8 cellular contexts compared by ENCODE assay signal in the genomic region with DNA sequence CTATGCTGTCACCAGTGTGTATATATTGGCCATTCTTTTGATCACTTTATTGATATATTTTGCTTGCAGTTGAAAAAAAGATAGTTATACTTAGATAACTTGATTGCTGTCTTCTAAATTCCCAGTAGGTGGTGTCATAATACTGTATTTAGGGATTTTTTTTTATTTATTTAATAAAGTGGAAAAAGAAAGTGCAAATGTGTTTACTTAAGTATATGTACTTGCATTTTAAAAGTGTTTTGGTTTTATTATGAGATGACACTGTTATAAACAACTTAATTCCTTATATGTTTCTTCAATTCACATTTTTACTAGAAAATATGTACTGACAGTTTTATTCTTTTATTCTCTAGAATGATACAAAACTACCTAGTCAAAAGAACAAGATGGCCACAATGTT.
A peak's percentile ranks its signal among the peaks of the same experiment; 100 is the strongest.
DNase-seq lines count a peak whose midpoint lies in the region; ATAC-seq, FAIRE-seq and TF ChIP-seq lines count a peak whose summit lies in the region.

No MANE protein-coding gene starts in this region.

- no peak overlapping the region for H3K27ac Mint-ChIP-seq in astrocyte (ENCODE audit: unreplicated experiment)

- H3K36me3 Mint-ChIP-seq in astrocyte (ENCODE audit: low read depth, unreplicated experiment), result peaks cover 10% of the 10 kb centered on the region

- H3K4me3 ChIP-seq in AG10803 (ENCODE audit: low read length) (no peak overlapping the region), KMS-11 (IDR thresholded peaks at IDR 0.05; ENCODE audit: insufficient read depth, low read depth, low read length) (no peak overlapping the region), astrocyte (ENCODE audit: insufficient read depth, low read depth, low read length) (no peak overlapping the region), HepG2 (replicated peaks in 1 of 3; ENCODE audit: insufficient read depth in 1 of 3, low read depth in 2 of 3, low read length in 3 of 3) (no peak overlapping the region)

- no peak overlapping the region for H3K27ac ChIP-seq in KMS-11
- no peak overlapping the region for H3K27ac ChIP-seq in astrocyte (ENCODE audit: low read depth, low read length)
- H3K27ac ChIP-seq in HepG2 (ENCODE audit: extremely low read length, insufficient read depth, low read length), result no peak overlapping the region

- H2AFZ ChIP-seq in KMS-11 (ENCODE audit: low read depth) (no peak overlapping the region), astrocyte (ENCODE audit: low read depth, low read length) (no peak overlapping the region), HepG2 (ENCODE audit: low read length) (no peak overlapping the region)

- peaks cover 4% of the 10 kb centered on the region for H3K4me1 Mint-ChIP-seq in astrocyte (ENCODE audit: low read depth, unreplicated experiment)

- no peak overlapping the region for H3K9ac ChIP-seq in KMS-11
- H3K9ac ChIP-seq in astrocyte (ENCODE audit: low read length), result no peak overlapping the region
- no peak overlapping the region for H3K9ac ChIP-seq in HepG2 (ENCODE audit: insufficient read depth, low read depth, low read length)

- H4K20me1 ChIP-seq in KMS-11 (ENCODE audit: insufficient read depth), result no peaks in the 10 kb centered on the region
- no peaks in the 10 kb centered on the region for H4K20me1 ChIP-seq in astrocyte (ENCODE audit: insufficient read depth, low read length)
- no peaks in the 10 kb centered on the region for H4K20me1 ChIP-seq in HepG2 (ENCODE audit: insufficient read depth, low read length)

- in situ Hi-C loops in HepG2 (cut with HindIII; ENCODE audit: extremely low pct_ligation_motif_present, low pct_unique_long_range_greater_than_20kb), result loop anchor here (25.0 kb wide), 1 partner anchor 443 kb away; no protein-coding TSS in a partner anchor

- FAIRE-seq in astrocyte (lab: Jason Lieb, UNC) (no peak), HepG2 (lab: Jason Lieb, UNC) (no peak)

- no peak overlapping the region for H3K4me3 Mint-ChIP-seq in astrocyte (ENCODE audit: unreplicated experiment)

- no peak for TF ChIP-seq POLR2A in HepG2 (IDR thresholded peaks at IDR 0.05; ENCODE audit: insufficient read depth in 1 of 2, low read depth in 2 of 2, low read length in 2 of 2)

- H3K4me1 ChIP-seq in KMS-11 (ENCODE audit: low read depth, poor library complexity, severe bottlenecking), result no peaks in the 10 kb centered on the region
- no peaks in the 10 kb centered on the region for H3K4me1 ChIP-seq in astrocyte (ENCODE audit: insufficient read depth, low read length)
- H3K4me1 ChIP-seq in HepG2 (ENCODE audit: insufficient read depth, low read length), result no peaks in the 10 kb centered on the region

- peaks cover 10% of the 10 kb centered on the region for H3K9me3 Mint-ChIP-seq in astrocyte (ENCODE audit: unreplicated experiment)

- H3K36me3 ChIP-seq in KMS-11 (ENCODE audit: insufficient read depth), result no peaks in the 10 kb centered on the region
- H3K36me3 ChIP-seq in astrocyte (ENCODE audit: insufficient read depth, low read length), result no peaks in the 10 kb centered on the region
- H3K36me3 ChIP-seq in HepG2 (replicated peaks in 1 of 2; ENCODE audit: control insufficient read depth in 1 of 2, insufficient read depth in 2 of 2, low read length in 2 of 2), result no peaks in the 10 kb centered on the region

- DNase-seq in AG10803 (ENCODE audit: low read depth) (peak; percentile 36), astrocyte (ENCODE audit: low read depth) (peak; percentile 23), HepG2 (ENCODE audit: low spot score) (no peak), cortex of kidney (lab: John Stamatoyannopoulos, UW) (no peak), islet precursor cell (no peak)

- no peak for TF ChIP-seq RAD21 in HepG2 (CRISPR knock-in tag; IDR thresholded peaks at IDR 0.05)

- TF ChIP-seq CTCF in AG10803 (conservative IDR thresholded peaks at IDR 0.05; ENCODE audit: low read length), result peak; percentile 59
- peak; percentile 53; the same call in 1 of the 2 replicates for TF ChIP-seq CTCF in KMS-11 (conservative IDR thresholded peaks at IDR 0.05; ENCODE audit: low read depth, low read length)
- TF ChIP-seq CTCF in astrocyte (IDR thresholded peaks at IDR 0.05; ENCODE audit: insufficient read depth, low read depth, low read length), result peak; percentile 38
- TF ChIP-seq CTCF in HepG2 (CRISPR knock-in tag; IDR thresholded peaks at IDR 0.05), result no peak

- H3K4me2 ChIP-seq in KMS-11, result no peak overlapping the region
- H3K4me2 ChIP-seq in astrocyte (ENCODE audit: low read length), result no peak overlapping the region
- no peak overlapping the region for H3K4me2 ChIP-seq in HepG2 (ENCODE audit: low read depth, low read length)

- ATAC-seq in HepG2, result no peak
- ATAC-seq in HG02571 (IDR thresholded peaks at IDR 0.05; ENCODE audit: unreplicated experiment), result no peak
- no peak for ATAC-seq in GM19467 (IDR thresholded peaks at IDR 0.05; ENCODE audit: unreplicated experiment)

- H3K79me2 ChIP-seq in KMS-11 (ENCODE audit: insufficient read depth, low read depth) (no peaks in the 10 kb centered on the region), astrocyte (ENCODE audit: insufficient read depth, low read length) (no peaks in the 10 kb centered on the region), HepG2 (ENCODE audit: insufficient read depth, low read length) (no peaks in the 10 kb centered on the region)

- CTCF ChIA-PET in HepG2 (lab: Yijun Ruan, JAX; ENCODE audit: low intra/inter-chr PET ratio, low total read pairs), result interaction anchor here (1.8 kb wide), 1 partner anchor 436 kb away, joined by 8 read pairs; no protein-coding TSS in a partner anchor

- BruUV-seq in HepG2 (replicated peaks; lab: Mats Ljungman, UMichigan), result no TSS peak

- no peaks in the 10 kb centered on the region for H3K9me3 ChIP-seq in astrocyte (ENCODE audit: insufficient read depth, low read depth, low read length)
- H3K9me3 ChIP-seq in HepG2 (ENCODE audit: low read length), result no peaks in the 10 kb centered on the region

- TF ChIP-seq EP300 in HepG2 (IDR thresholded peaks at IDR 0.05; ENCODE audit: low read depth in 2 of 2, low read length in 2 of 2) (no peak), HepG2 (CRISPR knock-in tag; IDR thresholded peaks at IDR 0.05; ENCODE audit: borderline replicate concordance) (no peak)

- intact Hi-C loops in HepG2 (cut with micrococcal nuclease; ENCODE audit: unreplicated experiment), result loop anchor here (2.0 kb wide), 1 partner anchor 436 kb away; no protein-coding TSS in a partner anchor

- H3K27me3 Mint-ChIP-seq in astrocyte (ENCODE audit: low read depth, unreplicated experiment), result no peaks in the 10 kb centered on the region

- H3K27me3 ChIP-seq in KMS-11 (ENCODE audit: insufficient read depth, low read depth), result no peaks in the 10 kb centered on the region
- H3K27me3 ChIP-seq in astrocyte (ENCODE audit: insufficient read depth, low read length), result no peaks in the 10 kb centered on the region
- no peaks in the 10 kb centered on the region for H3K27me3 ChIP-seq in HepG2 (ENCODE audit: control insufficient read depth in 1 of 2, insufficient read depth in 2 of 2, low read length in 2 of 2)

- POLR2A ChIA-PET in HepG2 (lab: Yijun Ruan, JAX), result no interaction called here

TF ChIP-seq in HepG2, 621 proteins besides CTCF, POLR2A, EP300 and RAD21:
- TF ChIP-seq ELF1 (CRISPR knock-in tag; IDR thresholded peaks at IDR 0.05) (no peak), SMAD9 (CRISPR knock-in tag; IDR thresholded peaks at IDR 0.05) (no peak), STAG1 (CRISPR knock-in tag; IDR thresholded peaks at IDR 0.05) (peak; percentile 43)

Comparison
In these comparisons a context has a peak if more than half of its experiments do, and no peak if none do; other contexts are left out.
1. DNase-seq: peak in AG10803 (single experiment) and astrocyte (single experiment); none in HepG2 (single experiment), cortex of kidney (single experiment) and islet precursor cell (single experiment).